In genomic region chr10:62426086-62426485, GRCh38 we compare ENCODE assay signal across 9 cellular contexts. TPM values are rescaled to one million over a fixed set of nuclear protein-coding genes. Genes with fewer than 3 reads are reported as not detected.
DNase-seq lines count a peak whose midpoint lies in the region; ATAC-seq and TF ChIP-seq lines count a peak whose summit lies in the region.
"Had no signal": no experiment of that assay in that cellular context is flagged by ENCODE, and none has a peak within 500 bp of the region (broad histone marks: within the 10 kb centered on the region; RNA-seq: fewer than 3 reads in every experiment).

No MANE protein-coding gene starts in this region.

- DNase-seq in EL (peak; percentile 44), LHCN-M2 (ENCODE audit: low read depth) (peak; percentile 79), H9 (no peak), AG20443 (ENCODE audit: low spot score) (no peak)
- DNase-seq in activated naive CD8-positive, alpha-beta T cell treated with anti-CD3 and anti-CD28 coated beads for 36 hours: peak; percentile 35
- peak; percentile 23 for DNase-seq in stimulated activated CD4-positive, alpha-beta T cell treated with anti-CD3 and anti-CD28 coated beads, Interleukin-12 subunit alpha, Interleukin-12 subunit beta, amount 100 ng/mL, for 4 hours
- DNase-seq: NCI-H1694 had no signal

- H3K18ac ChIP-seq in H9 (ENCODE audit: insufficient read length, low read depth, low read length): no peak overlapping the region

- no peak overlapping the region for H4K5ac ChIP-seq in H9 (ENCODE audit: insufficient read length, low read depth, low read length)

- no peaks in the 10 kb centered on the region; the same call in 1 of the 2 replicates for H3K4me1 ChIP-seq in H9 (ENCODE audit: insufficient read depth, low read length)

- no peak overlapping the region for H2BK20ac ChIP-seq in H9 (ENCODE audit: low read depth, low read length, poor library complexity, severe bottlenecking)

- H3K56ac ChIP-seq in H9 (ENCODE audit: insufficient read length, low read depth, low read length): no peak overlapping the region

- peaks cover 13% of the 10 kb centered on the region for H3K4me1 Mint-ChIP-seq in activated naive CD8-positive, alpha-beta T cell treated with anti-CD3 and anti-CD28 coated beads for 36 hours
- peaks cover 12 to 14% of the 10 kb centered on the region in 2 experiments for H3K4me1 Mint-ChIP-seq in H9

- ATAC-seq in HG03196 (IDR thresholded peaks at IDR 0.05; ENCODE audit: unreplicated experiment): no peak
- ATAC-seq in GM19452 (IDR thresholded peaks at IDR 0.05; ENCODE audit: unreplicated experiment): no peak

- no peaks in the 10 kb centered on the region for H3K9me3 ChIP-seq in H9 (ENCODE audit: control insufficient read depth, low read depth, low read length)

- H3K27ac ChIP-seq in H9 (ENCODE audit: insufficient read length, low read depth, low read length): no peak overlapping the region

- no peak overlapping the region for H3K23ac ChIP-seq in H9 (ENCODE audit: insufficient read length, low read depth, low read length)

- no peak overlapping the region for H2AFZ ChIP-seq in H9 (ENCODE audit: low read length)

- H3K27me3 ChIP-seq in H9 (ENCODE audit: insufficient read depth, low read length): peaks cover 14% of the 10 kb centered on the region; the same call in 1 of the 2 replicates

- H3K9ac ChIP-seq in H9 (ENCODE audit: extremely low read depth, insufficient read length, low read length): no peak overlapping the region

- no peaks in the 10 kb centered on the region for H3K79me2 ChIP-seq in H9 (ENCODE audit: insufficient read depth, low read length)

- no peak overlapping the region for H2AK5ac ChIP-seq in H9 (ENCODE audit: insufficient read length, low read length)

- no peak overlapping the region for H2BK15ac ChIP-seq in H9 (ENCODE audit: low read depth, low read length)

- no peaks in the 10 kb centered on the region for H4K20me1 ChIP-seq in H9 (ENCODE audit: control insufficient read depth, insufficient read depth, insufficient read length)

- H3K27ac Mint-ChIP-seq in activated naive CD8-positive, alpha-beta T cell treated with anti-CD3 and anti-CD28 coated beads for 36 hours: no peak overlapping the region
- no peak overlapping the region for H3K27ac Mint-ChIP-seq in H9

- no peak overlapping the region for H3T11ph ChIP-seq in H9 (ENCODE audit: low read length)

- no CpG with 5 or more reads among the region's 1 CpG for WGBS in H9 (ENCODE audit: extremely low coverage, insufficient read length, low lambda C conversion rate)

- no peaks in the 10 kb centered on the region for H3K23me2 ChIP-seq in H9 (ENCODE audit: insufficient read length, low read depth, low read length, poor library complexity, severe bottlenecking)

- no peaks in the 10 kb centered on the region for H3K79me1 ChIP-seq in H9 (ENCODE audit: insufficient read depth, low read depth, low read length, poor library complexity, severe bottlenecking)

- H3K9me3 Mint-ChIP-seq in activated naive CD8-positive, alpha-beta T cell treated with anti-CD3 and anti-CD28 coated beads for 36 hours: peaks cover 9% of the 10 kb centered on the region
- H3K9me3 Mint-ChIP-seq in H9: no peaks in the 10 kb centered on the region; a peak in 1 of 5 replicates

- H3K27me3 Mint-ChIP-seq in activated naive CD8-positive, alpha-beta T cell treated with anti-CD3 and anti-CD28 coated beads for 36 hours: peaks cover 4% of the 10 kb centered on the region
- peaks cover 88% of the 10 kb centered on the region for H3K27me3 Mint-ChIP-seq in H9 (ENCODE audit: low read depth)

- H2BK120ac ChIP-seq in H9 (ENCODE audit: low read depth, low read length, poor library complexity, severe bottlenecking): no peak overlapping the region

- H3K4ac ChIP-seq in H9 (ENCODE audit: low read depth, low read length): no peak overlapping the region

- H3K4me2 ChIP-seq in H9 (ENCODE audit: insufficient read depth, insufficient read length, low read length): no peak overlapping the region

- no peak for TF ChIP-seq CTCF in H9 (conservative IDR thresholded peaks at IDR 0.05)

- no peaks in the 10 kb centered on the region for H3K36me3 Mint-ChIP-seq in activated naive CD8-positive, alpha-beta T cell treated with anti-CD3 and anti-CD28 coated beads for 36 hours
- H3K36me3 Mint-ChIP-seq in H9 (ENCODE audit: insufficient read depth in 1 of 3, low read depth in 3 of 3): peaks cover 0 to 2% (median 0%) of the 10 kb centered on the region in 3 experiments; a peak in 1 of 7 replicates

- no peak overlapping the region for H3K4me3 Mint-ChIP-seq in activated naive CD8-positive, alpha-beta T cell treated with anti-CD3 and anti-CD28 coated beads for 36 hours
- H3K4me3 Mint-ChIP-seq in H9: no peak overlapping the region

- H4K8ac ChIP-seq in H9 (replicated peaks; ENCODE audit: insufficient read length, low read depth, low read length): no peak overlapping the region

- no peak overlapping the region for H3K14ac ChIP-seq in H9 (ENCODE audit: insufficient read depth, low read length)

- no peak overlapping the region for H2BK5ac ChIP-seq in H9 (ENCODE audit: insufficient read length, low read length)

- H2BK12ac ChIP-seq in H9 (ENCODE audit: insufficient read length, low read depth, low read length): no peak overlapping the region

- H4K91ac ChIP-seq in H9 (ENCODE audit: insufficient read length, low read depth, low read length): no peak overlapping the region

RNA-seq across cellular contexts. Expression of gene ZNF365, which starts 51.9 kb away (rescaled TPM):
- total RNA-seq in LHCN-M2 (2014; rRNA removed): 5.3 and 6.2 TPM in 2 replicates
- polyA plus RNA-seq in LHCN-M2 (2012): 3.1 TPM
- not detected for total RNA-seq in activated naive CD8-positive, alpha-beta T cell treated with anti-CD3 and anti-CD28 coated beads for 36 hours
- total RNA-seq in H9 (2021): 0.46 and 0.59 TPM in 2 replicates

Comparison
In these comparisons a context has a peak if more than half of its experiments do, and no peak if none do; other contexts are left out.
1. DNase-seq: peak in EL (single experiment), LHCN-M2 (single experiment), activated naive CD8-positive, alpha-beta T cell treated with anti-CD3 and anti-CD28 coated beads for 36 hours (single experiment) and stimulated activated CD4-positive, alpha-beta T cell treated with anti-CD3 and anti-CD28 coated beads, Interleukin-12 subunit alpha, Interleukin-12 subunit beta, amount 100 ng/mL, for 4 hours (single experiment); none in H9 (single experiment) and AG20443 (single experiment).